ENCODE assay signal across 26 cellular contexts in the genomic region with DNA sequence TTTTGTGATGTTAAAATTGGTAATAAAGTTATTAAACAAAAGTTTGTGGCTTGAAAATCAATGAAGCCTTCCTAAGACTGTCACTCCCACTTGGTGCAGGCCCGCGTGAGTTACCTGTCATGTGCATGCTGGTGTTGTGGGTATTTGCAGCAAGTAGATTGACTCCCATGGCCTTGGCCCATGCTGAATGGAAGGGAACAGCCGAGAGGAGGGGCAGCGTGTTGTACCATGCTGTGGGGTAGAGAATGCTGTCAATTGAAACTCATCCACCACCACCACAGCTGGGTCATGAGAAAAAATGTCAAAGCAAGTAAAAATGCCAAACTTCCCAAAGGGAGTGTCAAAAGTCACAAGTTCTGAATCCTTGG. TPM values are rescaled to one million over a fixed set of nuclear protein-coding genes. Genes with fewer than 3 reads are reported as not detected.
"Had no signal": no experiment of that assay in that cellular context is flagged by ENCODE, and none has a peak within 500 bp of the region (broad histone marks: within the 10 kb centered on the region; RNA-seq: fewer than 3 reads in every experiment).

No MANE protein-coding gene starts in this region.

- H3K27ac ChIP-seq: breast epithelium, gastroesophageal sphincter, hepatocyte, left ventricle myocardium inferior, parathyroid adenoma, psoas muscle, sigmoid colon, tibial artery had no signal

- H3K36me3 Mint-ChIP-seq: activated naive CD4-positive, alpha-beta T cell treated with anti-CD3 and anti-CD28 coated beads, Interleukin-2, amount 50 U/mL, for 72 hours; stimulated activated memory B cell treated with anti-CD40 and anti-IgM and Interleukin-4, amounts not matched to agents 10 μg/mL and 1 μg/mL and 100 μg/mL, for 72 hours had no signal

- DNase-seq: activated B cell treated with CpG ODN at 0.5 μM for 24 hours; activated CD4-positive, alpha-beta T cell treated with anti-CD3 and anti-CD28 coated beads for 36 hours; activated T-cell treated with anti-CD3 and anti-CD28 coated beads, Interleukin-2, amount 50 U/mL, for 48 hours; central memory CD4-positive, alpha-beta T cell; islet precursor cell; left ventricle myocardium inferior; occipital lobe; psoas muscle; sigmoid colon; small intestine; stimulated activated CD4-positive, alpha-beta T cell treated with anti-CD3 and anti-CD28 coated beads, Interleukin-4, amount 100 ng/mL, for 24 hours; stimulated activated naive CD8-positive, alpha-beta T cell treated with anti-CD3 and anti-CD28 coated beads, Interleukin-15, amount 100 ng/mL, for 72 hours; tibial artery had no signal

- H3K4me3 Mint-ChIP-seq: activated B cell treated with CpG ODN at 0.5 μM for 24 hours; activated CD4-positive, alpha-beta T cell treated with anti-CD3 and anti-CD28 coated beads for 36 hours; stimulated activated memory B cell treated with anti-CD40 and anti-IgM and Interleukin-4, amounts not matched to agents 10 μg/mL and 1 μg/mL and 100 μg/mL, for 72 hours; stimulated activated naive CD8-positive, alpha-beta T cell treated with anti-CD3 and anti-CD28 coated beads, Interleukin-15, amount 100 ng/mL, for 72 hours had no signal

- H3K9me3 Mint-ChIP-seq: activated B cell treated with CpG ODN at 0.5 μM for 24 hours; activated naive CD4-positive, alpha-beta T cell treated with anti-CD3 and anti-CD28 coated beads, Interleukin-2, amount 50 U/mL, for 72 hours; activated T-helper 2 cell treated with anti-CD3 and anti-CD28 coated beads, Interferon-gamma antibody, Interleukin-2, Interleukin-4, amounts not matched to agents 10 μg/mL and 5 μg/mL and 100 μg/mL, durations not matched to agents 14 hours and 24 hours and 36 hours; stimulated activated memory B cell treated with anti-CD40 and anti-IgM and Interleukin-4, amounts not matched to agents 10 μg/mL and 1 μg/mL and 100 μg/mL, for 72 hours; stimulated activated naive CD8-positive, alpha-beta T cell treated with anti-CD3 and anti-CD28 coated beads, Interleukin-15, amount 100 ng/mL, for 72 hours had no signal

- H3K27me3 Mint-ChIP-seq: activated B cell treated with CpG ODN at 0.5 μM for 24 hours; activated CD4-positive, alpha-beta T cell treated with anti-CD3 and anti-CD28 coated beads for 36 hours; stimulated activated memory B cell treated with anti-CD40 and anti-IgM and Interleukin-4, amounts not matched to agents 10 μg/mL and 1 μg/mL and 100 μg/mL, for 72 hours; stimulated activated naive CD8-positive, alpha-beta T cell treated with anti-CD3 and anti-CD28 coated beads, Interleukin-15, amount 100 ng/mL, for 72 hours had no signal

- H3K4me2 ChIP-seq: hepatocyte had no signal

- H3K4me1 ChIP-seq: breast epithelium, left ventricle myocardium inferior, parathyroid adenoma, psoas muscle, tibial artery had no signal

- H3K79me2 ChIP-seq: hepatocyte, parathyroid adenoma had no signal

- ATAC-seq: gastroesophageal sphincter; psoas muscle; stimulated activated memory B cell treated with anti-CD40 and anti-IgM and Interleukin-4, amounts not matched to agents 10 μg/mL and 1 μg/mL and 100 μg/mL, for 72 hours; stimulated activated naive CD8-positive, alpha-beta T cell treated with anti-CD3 and anti-CD28 coated beads, Interleukin-15, amount 100 ng/mL, for 72 hours had no signal

- H3K27me3 ChIP-seq: breast epithelium, gastroesophageal sphincter, hepatocyte, sigmoid colon, tibial artery had no signal

- H3K4me3 ChIP-seq: breast epithelium, gastroesophageal sphincter, hepatocyte, left ventricle myocardium inferior, lung, psoas muscle, sigmoid colon, tibial artery had no signal

- H3K27ac Mint-ChIP-seq: activated B cell treated with CpG ODN at 0.5 μM for 24 hours; activated CD4-positive, alpha-beta T cell treated with anti-CD3 and anti-CD28 coated beads for 36 hours; activated naive CD4-positive, alpha-beta T cell treated with anti-CD3 and anti-CD28 coated beads, Interleukin-2, amount 50 U/mL, for 72 hours; activated T-helper 2 cell treated with anti-CD3 and anti-CD28 coated beads, Interferon-gamma antibody, Interleukin-2, Interleukin-4, amounts not matched to agents 10 μg/mL and 5 μg/mL and 100 μg/mL, durations not matched to agents 14 hours and 24 hours and 36 hours; stimulated activated memory B cell treated with anti-CD40 and anti-IgM and Interleukin-4, amounts not matched to agents 10 μg/mL and 1 μg/mL and 100 μg/mL, for 72 hours had no signal

- H3K9me3 ChIP-seq: breast epithelium, gastroesophageal sphincter, left ventricle myocardium inferior, psoas muscle, sigmoid colon, tibial artery had no signal

- H3K36me3 ChIP-seq: breast epithelium, gastroesophageal sphincter, left ventricle myocardium inferior, sigmoid colon, tibial artery had no signal

- H2AFZ ChIP-seq: hepatocyte, parathyroid adenoma had no signal

RNA-seq across cellular contexts. Expression of a gene that starts 12.7 kb away (rescaled TPM):
- total RNA-seq: activated CD4-positive, alpha-beta T cell treated with anti-CD3 and anti-CD28 coated beads for 36 hours; activated naive CD4-positive, alpha-beta T cell treated with anti-CD3 and anti-CD28 coated beads, Interleukin-2, amount 50 U/mL, for 72 hours; activated T-helper 2 cell treated with anti-CD3 and anti-CD28 coated beads, Interferon-gamma antibody, Interleukin-2, Interleukin-4, amounts not matched to agents 10 μg/mL and 5 μg/mL and 100 μg/mL, durations not matched to agents 14 hours and 24 hours and 36 hours; endothelial cell of umbilical vein; fibroblast of lung; occipital lobe; T-helper 2 cell treated with Interferon-gamma antibody and Interleukin-4, amounts not matched to agents 100 ng/mL and 5 ng/mL, for 36 hours had no signal
- polyA plus RNA-seq: endothelial cell of umbilical vein, fibroblast of lung, neural cell had no signal

RNA-seq across cellular contexts. Expression of a gene that starts 31.1 kb away (rescaled TPM):
- total RNA-seq: endothelial cell of umbilical vein, fibroblast of villous mesenchyme had no signal
- polyA plus RNA-seq: endothelial cell of umbilical vein, neural cell had no signal
